8 cellular contexts compared by ENCODE assay signal in genomic region chr19:39032164-39032918, GRCh38. TPM values are rescaled to one million over a fixed set of nuclear protein-coding genes. Genes with fewer than 3 reads are reported as not detected.
DNase-seq lines count a peak whose midpoint lies in the region; ATAC-seq and TF ChIP-seq lines count a peak whose summit lies in the region.

A gene with protein sequence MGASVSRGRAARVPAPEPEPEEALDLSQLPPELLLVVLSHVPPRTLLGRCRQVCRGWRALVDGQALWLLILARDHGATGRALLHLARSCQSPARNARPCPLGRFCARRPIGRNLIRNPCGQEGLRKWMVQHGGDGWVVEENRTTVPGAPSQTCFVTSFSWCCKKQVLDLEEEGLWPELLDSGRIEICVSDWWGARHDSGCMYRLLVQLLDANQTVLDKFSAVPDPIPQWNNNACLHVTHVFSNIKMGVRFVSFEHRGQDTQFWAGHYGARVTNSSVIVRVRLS (minus strand): TSS chr19:39032549. CDS start chr19:39032227, 322 bp downstream.

- H3K27me3 ChIP-seq in OCI-LY3 (ENCODE audit: low read depth, low read length) (no peaks in the 10 kb centered on the region), layer of hippocampus (ENCODE audit: control insufficient read depth, insufficient read depth, low read length) (no peaks in the 10 kb centered on the region)

- H3K9me3 Mint-ChIP-seq in stimulated activated effector memory CD8-positive, alpha-beta T cell treated with anti-CD3 and anti-CD28 coated beads, Interleukin-12 subunit alpha, Interleukin-12 subunit beta, amount 100 ng/mL, for 72 hours: no peaks in the 10 kb centered on the region

- H3K9me3 ChIP-seq in OCI-LY3 (ENCODE audit: insufficient read depth, low read length): peaks cover 3% of the 10 kb centered on the region; the same call in 1 of the 2 replicates

- peak within 1 kb of the TSS; percentile 91 for H3K4me3 ChIP-seq in OCI-LY3 (ENCODE audit: low read length)

- H2AFZ ChIP-seq in OCI-LY3 (ENCODE audit: low read depth, low read length): peak within 1 kb of the TSS; percentile 39; the same call in 1 of the 2 replicates

- H3K79me2 ChIP-seq in OCI-LY3 (ENCODE audit: low read length): peaks cover 10% of the 10 kb centered on the region; the same call in 1 of the 2 replicates

- no peak for ATAC-seq in stimulated activated effector memory CD8-positive, alpha-beta T cell treated with anti-CD3 and anti-CD28 coated beads, Interleukin-12 subunit alpha, Interleukin-12 subunit beta, amount 100 ng/mL, for 72 hours
- no peak for ATAC-seq in GM18870 (IDR thresholded peaks at IDR 0.05; ENCODE audit: unreplicated experiment)

- TF ChIP-seq CTCF in OCI-LY3 (IDR thresholded peaks at IDR 0.05; ENCODE audit: low read depth, low read length): no peak

- H3K4me1 ChIP-seq in OCI-LY3 (ENCODE audit: low read length): peaks cover 23% of the 10 kb centered on the region

- peak; percentile 6 for DNase-seq in activated CD4-positive, alpha-beta T cell treated with anti-CD3 and anti-CD28 coated beads for 48 hours
- DNase-seq in activated CD4-positive, alpha-beta T cell treated with anti-CD3 and anti-CD28 coated beads, Interleukin-2, amount 50 U/mL, for 1 hour: no peak
- DNase-seq in cerebellum (ENCODE audit: low spot score) (peak; percentile 85), amniotic stem cell (lab: John Stamatoyannopoulos, UW) (no peak)
- no peak for DNase-seq in stimulated activated effector memory CD8-positive, alpha-beta T cell treated with anti-CD3 and anti-CD28 coated beads, Interleukin-12 subunit alpha, Interleukin-12 subunit beta, amount 100 ng/mL, for 72 hours (ENCODE audit: low spot score in 2 of 2)

- no peaks in the 10 kb centered on the region for H4K20me1 ChIP-seq in OCI-LY3 (ENCODE audit: insufficient read depth, low read length)

- H3K9ac ChIP-seq in OCI-LY3 (ENCODE audit: low read length): peak within 1 kb of the TSS; percentile 95

- H3K27ac ChIP-seq in OCI-LY3 (ENCODE audit: low read length) (peak within 1 kb of the TSS; percentile 53), layer of hippocampus (ENCODE audit: low read depth, low read length) (peak within 1 kb of the TSS; percentile 46)

- peaks cover 7% of the 10 kb centered on the region for H3K4me1 Mint-ChIP-seq in stimulated activated effector memory CD8-positive, alpha-beta T cell treated with anti-CD3 and anti-CD28 coated beads, Interleukin-12 subunit alpha, Interleukin-12 subunit beta, amount 100 ng/mL, for 72 hours

- H3K36me3 Mint-ChIP-seq in stimulated activated effector memory CD8-positive, alpha-beta T cell treated with anti-CD3 and anti-CD28 coated beads, Interleukin-12 subunit alpha, Interleukin-12 subunit beta, amount 100 ng/mL, for 72 hours: no peaks in the 10 kb centered on the region

- H3K27ac Mint-ChIP-seq in stimulated activated effector memory CD8-positive, alpha-beta T cell treated with anti-CD3 and anti-CD28 coated beads, Interleukin-12 subunit alpha, Interleukin-12 subunit beta, amount 100 ng/mL, for 72 hours: peak within 1 kb of the TSS; percentile 40

- H3K36me3 ChIP-seq in OCI-LY3 (replicated peaks; ENCODE audit: low read depth, low read length): peaks cover 13% of the 10 kb centered on the region

- peak within 1 kb of the TSS; percentile 100 for H3K4me2 ChIP-seq in OCI-LY3 (ENCODE audit: low read length)

- H3K4me3 Mint-ChIP-seq in stimulated activated effector memory CD8-positive, alpha-beta T cell treated with anti-CD3 and anti-CD28 coated beads, Interleukin-12 subunit alpha, Interleukin-12 subunit beta, amount 100 ng/mL, for 72 hours: peak within 1 kb of the TSS; percentile 73

RNA-seq across cellular contexts. Expression of the gene that starts here (rescaled TPM):
- total RNA-seq in cerebellum: 6.4 TPM

Comparison
In these comparisons a context has a peak if more than half of its experiments do, and no peak if none do; other contexts are left out.
1. DNase-seq: peak in activated CD4-positive, alpha-beta T cell treated with anti-CD3 and anti-CD28 coated beads for 48 hours (single experiment) and cerebellum (single experiment); none in activated CD4-positive, alpha-beta T cell treated with anti-CD3 and anti-CD28 coated beads, Interleukin-2, amount 50 U/mL, for 1 hour (single experiment), stimulated activated effector memory CD8-positive, alpha-beta T cell treated with anti-CD3 and anti-CD28 coated beads, Interleukin-12 subunit alpha, Interleukin-12 subunit beta, amount 100 ng/mL, for 72 hours (0 of 2) and amniotic stem cell (single experiment).